ENCODE assay signal across 16 cellular contexts in genomic region chr17:79133214-79133613, GRCh38. TPM values are rescaled to one million over a fixed set of nuclear protein-coding genes. Genes with fewer than 3 reads are reported as not detected.
A peak's percentile ranks its signal among the peaks of the same experiment; 100 is the strongest.
DNase-seq lines count a peak whose midpoint lies in the region; ATAC-seq and TF ChIP-seq lines count a peak whose summit lies in the region.
"Had no signal": no experiment of that assay in that cellular context is flagged by ENCODE, and none has a peak within 500 bp of the region (broad histone marks: within the 10 kb centered on the region; RNA-seq: fewer than 3 reads in every experiment).

No MANE protein-coding gene starts in this region.

- H3K14ac ChIP-seq in neuronal stem cell (ENCODE audit: low read length), result no peak overlapping the region

- H3K4me3 ChIP-seq in BLaER1 (peak overlapping the region; percentile 55), Karpas-422 (ENCODE audit: low read length) (no peak overlapping the region), neuronal stem cell (ENCODE audit: low read length in 2 of 2) (no peak overlapping the region), vagina (no peak overlapping the region)
- H3K4me3 ChIP-seq: GM12878, HAP-1 had no signal

- H3K79me1 ChIP-seq in neuronal stem cell (ENCODE audit: low read depth, low read length), result no peaks in the 10 kb centered on the region

- no peak for TF ChIP-seq POLR2A in vagina (IDR thresholded peaks at IDR 0.05)

- intact Hi-C loops in vagina (cut with DNase I), result no loop called here

- no peaks in the 10 kb centered on the region for H3K36me3 ChIP-seq in BLaER1
- no peaks in the 10 kb centered on the region for H3K36me3 ChIP-seq in Karpas-422 (ENCODE audit: insufficient read depth, low read length)
- peaks cover 0 to 4% of the 10 kb centered on the region in 2 donors for H3K36me3 ChIP-seq in neuronal stem cell (replicated peaks in 1 of 2; ENCODE audit: control insufficient read depth in 2 of 2, insufficient read depth in 2 of 2, low read length in 2 of 2)
- no peaks in the 10 kb centered on the region for H3K36me3 ChIP-seq in vagina
- H3K36me3 ChIP-seq: HAP-1 had no signal

- H3K4me2 ChIP-seq in BLaER1, result peak overlapping the region; percentile 97
- H3K4me2 ChIP-seq in Karpas-422 (ENCODE audit: low read depth, low read length, poor library complexity, severe bottlenecking), result peak overlapping the region; percentile 28
- H3K4me2 ChIP-seq in neuronal stem cell (ENCODE audit: insufficient read depth, low read length, poor library complexity, severe bottlenecking), result no peak overlapping the region

- DNase-seq in Karpas-422, result no peak
- DNase-seq in caudate nucleus (lab: John Stamatoyannopoulos, UW), result no peak
- no peak for DNase-seq in neuronal stem cell (ENCODE audit: low spot score)
- DNase-seq in vagina (ENCODE audit: extremely low spot score in 2 of 2), result no peak
- DNase-seq in NCI-H2107 (lab: John Stamatoyannopoulos, UW), result no peak
- DNase-seq: 8988T; CD4-positive, alpha-beta T cell; CD8-positive, alpha-beta memory T cell; DMS 273 treated with DMSO at 0.1 percent for 48 hours; EL; GDM1; GOT3 had no signal

- TF ChIP-seq CTCF in vagina (IDR thresholded peaks at IDR 0.05), result no peak

- peaks cover 100% of the 10 kb centered on the region for H3K4me1 ChIP-seq in BLaER1
- peaks cover 18% of the 10 kb centered on the region for H3K4me1 ChIP-seq in Karpas-422 (ENCODE audit: low read length)
- peaks cover 0 to 14% of the 10 kb centered on the region in 2 donors for H3K4me1 ChIP-seq in neuronal stem cell (ENCODE audit: control insufficient read depth in 2 of 2, insufficient read depth in 1 of 2, low read depth in 1 of 2, low read length in 2 of 2)
- no peaks in the 10 kb centered on the region for H3K4me1 ChIP-seq in vagina
- H3K4me1 ChIP-seq: HAP-1 had no signal

- H3K9ac ChIP-seq in BLaER1 (peak overlapping the region; percentile 42), Karpas-422 (ENCODE audit: low read length) (no peak overlapping the region), neuronal stem cell (ENCODE audit: low read depth, low read length, poor library complexity) (peak overlapping the region; percentile 13)

- H4K91ac ChIP-seq in neuronal stem cell (ENCODE audit: low read depth, low read length, poor library complexity), result no peak overlapping the region

- H3K27ac ChIP-seq in BLaER1 (peak overlapping the region; percentile 60), Karpas-422 (ENCODE audit: low read length) (no peak overlapping the region), caudate nucleus (ENCODE audit: low read depth, low read length) (peak overlapping the region; percentile 46), neuronal stem cell (replicated peaks; ENCODE audit: low read length) (no peak overlapping the region), vagina (no peak overlapping the region)

- H2AFZ ChIP-seq in Karpas-422 (ENCODE audit: low read length) (no peak overlapping the region), neuronal stem cell (ENCODE audit: low read length) (no peak overlapping the region)

- ATAC-seq in GM19351 (IDR thresholded peaks at IDR 0.05; ENCODE audit: unreplicated experiment), result no peak
- ATAC-seq: GM12878 had no signal

- H3K23ac ChIP-seq in neuronal stem cell (ENCODE audit: low read depth, low read length, poor library complexity), result no peak overlapping the region

- peaks cover 53% of the 10 kb centered on the region for H3K27me3 ChIP-seq in BLaER1
- H3K27me3 ChIP-seq in Karpas-422 (ENCODE audit: low read length), result no peaks in the 10 kb centered on the region
- peaks cover 0 to 72% (median 2%) of the 10 kb centered on the region in 3 experiments for H3K27me3 ChIP-seq in neuronal stem cell (ENCODE audit: control insufficient read depth in 3 of 3, insufficient read depth in 3 of 3, low read depth in 1 of 3, low read length in 3 of 3)
- no peaks in the 10 kb centered on the region for H3K27me3 ChIP-seq in vagina

- no peak overlapping the region for H2AK5ac ChIP-seq in neuronal stem cell (ENCODE audit: low read depth, low read length)

- H2BK12ac ChIP-seq in neuronal stem cell (ENCODE audit: low read length), result no peak overlapping the region

- H3K79me2 ChIP-seq in Karpas-422 (ENCODE audit: low read length), result no peaks in the 10 kb centered on the region

- no peak overlapping the region for H2BK15ac ChIP-seq in neuronal stem cell (ENCODE audit: low read length)

- no CpG with 5 or more reads among the region's 1 CpG for whole genome bisulfite sequencing in neuronal stem cell (ENCODE audit: extremely low coverage in 2 of 2, insufficient read length in 2 of 2, insufficient replicate concordance in 1 of 2), 2 donors

- no peaks in the 10 kb centered on the region for H3K9me2 ChIP-seq in Karpas-422 (replicated peaks; ENCODE audit: insufficient read depth, low read length)

- no peaks in the 10 kb centered on the region for H3K9me3 ChIP-seq in BLaER1
- H3K9me3 ChIP-seq in Karpas-422 (ENCODE audit: low read length), result no peaks in the 10 kb centered on the region
- peaks cover 0 to 7% of the 10 kb centered on the region in 2 donors for H3K9me3 ChIP-seq in neuronal stem cell (replicated peaks in 1 of 2; ENCODE audit: control insufficient read depth in 2 of 2, insufficient read depth in 1 of 2, low read depth in 1 of 2, low read length in 2 of 2)
- no peaks in the 10 kb centered on the region for H3K9me3 ChIP-seq in vagina
- H3K9me3 ChIP-seq: HAP-1 had no signal

- H4K8ac ChIP-seq in neuronal stem cell (ENCODE audit: low read depth, low read length), result no peak overlapping the region

- no peak overlapping the region for H2BK5ac ChIP-seq in neuronal stem cell (ENCODE audit: low read length)

- H2BK120ac ChIP-seq in neuronal stem cell (ENCODE audit: low read depth, low read length), result no peak overlapping the region

- H3K18ac ChIP-seq in neuronal stem cell (ENCODE audit: low read length), result no peak overlapping the region

- H4K20me1 ChIP-seq in BLaER1 (peaks cover 6% of the 10 kb centered on the region; the same call in 1 of the 2 replicates), Karpas-422 (ENCODE audit: insufficient read depth, low read depth, low read length) (peaks cover 9% of the 10 kb centered on the region)

- no peak overlapping the region for H3K4ac ChIP-seq in neuronal stem cell (ENCODE audit: low read length)

RNA-seq across cellular contexts. Expression of gene ENGASE, which starts 58.6 kb away (rescaled TPM):
- total RNA-seq in Karpas-422 (2014; rRNA removed; shearing (Covaris generic); ENCODE audit: low replicate concordance), result 11.0 and 16.6 TPM in 2 replicates
- 17.4 TPM for polyA plus RNA-seq in neuronal stem cell (2013, experiment 1 of 2)
- 18.1 TPM for polyA plus RNA-seq in neuronal stem cell (2013, experiment 2 of 2)
- total RNA-seq in vagina, result 13.8 TPM

Comparison
In these comparisons a context has a peak if more than half of its experiments do, and no peak if none do; other contexts are left out.
1. H3K27ac ChIP-seq: peak in BLaER1 (single experiment) and caudate nucleus (single experiment); none in Karpas-422 (single experiment), neuronal stem cell (single experiment) and vagina (single experiment).